Comparison of ENCODE assay signal across 8 cellular contexts in the genomic region with DNA sequence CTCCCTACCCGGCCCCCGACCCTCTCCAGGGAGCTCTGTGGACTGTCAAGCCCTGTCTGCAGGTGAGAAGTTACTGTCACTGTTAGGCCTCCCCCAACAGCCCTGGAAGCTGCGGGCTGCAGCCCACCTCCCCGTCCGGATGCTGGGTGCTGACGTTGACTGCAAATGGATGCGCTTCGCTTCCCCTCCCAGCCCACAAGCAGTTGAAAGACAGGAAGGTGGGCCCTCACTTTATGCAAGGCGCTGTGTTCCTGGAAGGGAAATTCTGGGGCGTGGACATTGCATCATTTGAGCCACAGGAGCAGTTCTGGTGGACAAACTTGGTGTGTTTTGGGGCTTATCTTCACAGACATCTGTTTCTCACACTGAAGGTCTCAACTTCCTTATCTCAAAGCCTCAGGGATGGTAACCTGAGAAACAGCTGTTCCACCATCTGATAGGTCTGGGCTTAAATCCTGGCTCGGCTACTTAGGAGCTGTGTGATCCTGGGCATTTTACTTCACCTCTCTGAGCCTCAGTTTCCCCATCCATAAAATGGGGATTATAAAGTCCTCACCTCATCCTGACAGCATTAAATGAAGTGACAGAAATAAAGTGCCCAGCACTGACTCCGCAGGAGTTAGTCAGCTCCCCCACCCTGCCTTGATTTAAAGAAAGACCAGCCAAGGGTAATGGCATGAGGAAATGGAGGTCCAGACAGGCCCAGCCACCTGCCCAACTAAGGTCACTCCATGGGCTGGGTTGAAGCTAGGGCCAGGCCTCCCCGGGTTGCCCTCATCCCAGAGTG. TPM values are rescaled to one million over a fixed set of nuclear protein-coding genes. Genes with fewer than 3 reads are reported as not detected.
DNase-seq lines count a peak whose midpoint lies in the region; ATAC-seq and TF ChIP-seq lines count a peak whose summit lies in the region.

No MANE protein-coding gene starts in this region.

- no peaks in the 10 kb centered on the region for H3K9me3 Mint-ChIP-seq in activated CD4-positive, alpha-beta T cell treated with anti-CD3 and anti-CD28 coated beads, Interleukin-2, amount 10 ng/mL, durations not matched to agents 7 days and 5 days
- H3K9me3 Mint-ChIP-seq in activated CD8-positive, alpha-beta memory T cell treated with anti-CD3 and anti-CD28 coated beads, Interleukin-2, amount 10 ng/mL, durations not matched to agents 7 days and 5 days (ENCODE audit: low read depth), result no peaks in the 10 kb centered on the region
- H3K9me3 Mint-ChIP-seq in naive B cell, result no peaks in the 10 kb centered on the region

- H3K27me3 Mint-ChIP-seq in activated CD4-positive, alpha-beta T cell treated with anti-CD3 and anti-CD28 coated beads, Interleukin-2, amount 10 ng/mL, durations not matched to agents 7 days and 5 days, result peaks cover 15% of the 10 kb centered on the region
- H3K27me3 Mint-ChIP-seq in activated CD8-positive, alpha-beta memory T cell treated with anti-CD3 and anti-CD28 coated beads, Interleukin-2, amount 10 ng/mL, durations not matched to agents 7 days and 5 days, result peaks cover 2% of the 10 kb centered on the region
- no peaks in the 10 kb centered on the region for H3K27me3 Mint-ChIP-seq in naive B cell

- peaks cover 31% of the 10 kb centered on the region for H3K4me1 Mint-ChIP-seq in activated CD4-positive, alpha-beta T cell treated with anti-CD3 and anti-CD28 coated beads, Interleukin-2, amount 10 ng/mL, durations not matched to agents 7 days and 5 days
- H3K4me1 Mint-ChIP-seq in activated CD8-positive, alpha-beta memory T cell treated with anti-CD3 and anti-CD28 coated beads, Interleukin-2, amount 10 ng/mL, durations not matched to agents 7 days and 5 days, result peaks cover 36% of the 10 kb centered on the region
- H3K4me1 Mint-ChIP-seq in naive B cell, result peaks cover 22 to 41% (median 28%) of the 10 kb centered on the region in 3 donors

- ATAC-seq in HG03175 (IDR thresholded peaks at IDR 0.05; ENCODE audit: unreplicated experiment) (peak; percentile 59), naive B cell (ENCODE audit: low read depth in 2 of 2) (peak; percentile 88 to 90)
- peak; percentile 83 for ATAC-seq in activated CD8-positive, alpha-beta memory T cell treated with anti-CD3 and anti-CD28 coated beads, Interleukin-2, amount 10 ng/mL, durations not matched to agents 7 days and 5 days

- no peaks in the 10 kb centered on the region for H3K36me3 Mint-ChIP-seq in activated CD4-positive, alpha-beta T cell treated with anti-CD3 and anti-CD28 coated beads, Interleukin-2, amount 10 ng/mL, durations not matched to agents 7 days and 5 days (ENCODE audit: low read depth)
- H3K36me3 Mint-ChIP-seq in activated CD8-positive, alpha-beta memory T cell treated with anti-CD3 and anti-CD28 coated beads, Interleukin-2, amount 10 ng/mL, durations not matched to agents 7 days and 5 days, result no peaks in the 10 kb centered on the region
- H3K36me3 Mint-ChIP-seq in naive B cell, result no peaks in the 10 kb centered on the region

- peak; percentile 60 for DNase-seq in activated CD4-positive, alpha-beta T cell treated with anti-CD3 and anti-CD28 coated beads, Interleukin-2, amount 10 ng/mL, durations not matched to agents 7 days and 5 days
- DNase-seq in activated CD4-positive, alpha-beta T cell treated with anti-CD3 and anti-CD28 coated beads for 1 hour, result no peak
- peak; percentile 82 for DNase-seq in activated CD8-positive, alpha-beta memory T cell treated with anti-CD3 and anti-CD28 coated beads, Interleukin-2, amount 10 ng/mL, durations not matched to agents 7 days and 5 days
- DNase-seq in naive B cell, result peak; percentile 79
- no peak for DNase-seq in HEK293T (ENCODE audit: extremely low spot score)
- DNase-seq in HPDE6-E6E7 (ENCODE audit: extremely low spot score), result no peak
- no peak for DNase-seq in NCI-H446 (lab: John Stamatoyannopoulos, UW)

- peak overlapping the region; percentile 14 for H3K4me3 Mint-ChIP-seq in activated CD4-positive, alpha-beta T cell treated with anti-CD3 and anti-CD28 coated beads, Interleukin-2, amount 10 ng/mL, durations not matched to agents 7 days and 5 days
- peak overlapping the region; percentile 33 for H3K4me3 Mint-ChIP-seq in activated CD8-positive, alpha-beta memory T cell treated with anti-CD3 and anti-CD28 coated beads, Interleukin-2, amount 10 ng/mL, durations not matched to agents 7 days and 5 days
- peak overlapping the region; percentile 43 to 87 (median 67) for H3K4me3 Mint-ChIP-seq in naive B cell

- POLR2A ChIA-PET in activated CD4-positive, alpha-beta T cell treated with anti-CD3 and anti-CD28 coated beads, Interleukin-2, amount 10 ng/mL, durations not matched to agents 7 days and 5 days (lab: Charles Lee), result no interaction called here
- POLR2A ChIA-PET in HEK293T (lab: Yijun Ruan, JAX), result interaction anchor here (0.9 kb wide), 1 partner anchor 45 kb away, joined by 5 read pairs; the partner anchor contains the start of gene KATNB1

- H3K27ac Mint-ChIP-seq in activated CD4-positive, alpha-beta T cell treated with anti-CD3 and anti-CD28 coated beads, Interleukin-2, amount 10 ng/mL, durations not matched to agents 7 days and 5 days, result peak overlapping the region; percentile 85
- H3K27ac Mint-ChIP-seq in activated CD8-positive, alpha-beta memory T cell treated with anti-CD3 and anti-CD28 coated beads, Interleukin-2, amount 10 ng/mL, durations not matched to agents 7 days and 5 days, result peak overlapping the region; percentile 88
- H3K27ac Mint-ChIP-seq in naive B cell, result peak overlapping the region; percentile 80 to 98 (median 96)

- CTCF ChIA-PET in activated CD4-positive, alpha-beta T cell treated with anti-CD3 and anti-CD28 coated beads, Interleukin-2, amount 10 ng/mL, durations not matched to agents 7 days and 5 days (lab: Charles Lee), result interaction anchor here (1.2 to 1.6 kb wide), 4 partner anchors 8 to 114 kb away, joined by 3 to 5 read pairs (median 4); no protein-coding TSS in a partner anchor
- CTCF ChIA-PET in activated CD8-positive, alpha-beta memory T cell treated with anti-CD3 and anti-CD28 coated beads, Interleukin-2, amount 10 ng/mL, durations not matched to agents 7 days and 5 days (lab: Charles Lee), result interaction anchor here (1.3 to 2.3 kb wide), 4 partner anchors 41 to 114 kb away, joined by 3 to 16 read pairs (median 4); no protein-coding TSS in a partner anchor
- CTCF ChIA-PET in HEK293T (lab: Yijun Ruan, JAX), result no interaction called here

TF ChIP-seq in HEK293T, 16 proteins besides CTCF, POLR2A, EP300 and RAD21:
- TF ChIP-seq L3MBTL2 (conservative IDR thresholded peaks at IDR 0.05), result no peak
- TF ChIP-seq ZNF384 (IDR thresholded peaks at IDR 0.05), result no peak
- TF ChIP-seq ELF4 (IDR thresholded peaks at IDR 0.05), result no peak
- no peak for TF ChIP-seq FOXA1 (IDR thresholded peaks at IDR 0.05)
- no peak for TF ChIP-seq BHLHE40 (IDR thresholded peaks at IDR 0.05; ENCODE audit: borderline replicate concordance)
- no peak for TF ChIP-seq HDGF (IDR thresholded peaks at IDR 0.05; ENCODE audit: borderline replicate concordance)
- TF ChIP-seq CTBP1 (IDR thresholded peaks at IDR 0.05; ENCODE audit: borderline replicate concordance), result no peak
- TF ChIP-seq TARDBP (IDR thresholded peaks at IDR 0.05), result no peak
- TF ChIP-seq LEF1 (IDR thresholded peaks at IDR 0.05; ENCODE audit: borderline replicate concordance), result no peak
- no peak for TF ChIP-seq FOXK2 (IDR thresholded peaks at IDR 0.05)

RNA-seq across cellular contexts. Expression of gene DRC7, which starts 4.6 kb away (rescaled TPM):
- total RNA-seq in activated CD4-positive, alpha-beta T cell treated with anti-CD3 and anti-CD28 coated beads, Interleukin-2, amount 10 ng/mL, durations not matched to agents 7 days and 5 days, result not detected
- total RNA-seq in activated CD8-positive, alpha-beta memory T cell treated with anti-CD3 and anti-CD28 coated beads, Interleukin-2, amount 10 ng/mL, durations not matched to agents 7 days and 5 days, result not detected
- not detected for polyA plus RNA-seq in naive B cell (ENCODE audit: low read depth in 6 of 6)

RNA-seq across cellular contexts. Expression of gene ADGRG3, which starts 21.9 kb away (rescaled TPM):
- not detected for total RNA-seq in activated CD4-positive, alpha-beta T cell treated with anti-CD3 and anti-CD28 coated beads, Interleukin-2, amount 10 ng/mL, durations not matched to agents 7 days and 5 days
- not detected for total RNA-seq in activated CD8-positive, alpha-beta memory T cell treated with anti-CD3 and anti-CD28 coated beads, Interleukin-2, amount 10 ng/mL, durations not matched to agents 7 days and 5 days
- under 1 TPM in 2 of 6 donors, not detected in 4; 0.11 to 0.55 TPM for polyA plus RNA-seq in naive B cell (ENCODE audit: low read depth in 6 of 6)

RNA-seq across cellular contexts. Expression of gene KATNB1, which starts 45.6 kb away (rescaled TPM):
- total RNA-seq in activated CD4-positive, alpha-beta T cell treated with anti-CD3 and anti-CD28 coated beads, Interleukin-2, amount 10 ng/mL, durations not matched to agents 7 days and 5 days, result 10 to 100 TPM; 23.1 to 31.7 TPM
- total RNA-seq in activated CD8-positive, alpha-beta memory T cell treated with anti-CD3 and anti-CD28 coated beads, Interleukin-2, amount 10 ng/mL, durations not matched to agents 7 days and 5 days, result 10 to 100 TPM; 41.6 to 43.9 TPM
- polyA plus RNA-seq in naive B cell (ENCODE audit: low read depth in 6 of 6), result 10 to 100 TPM in 3 of 6 donors, 1 to 10 TPM in 3; 6.1 to 27.2 (median 10.0) TPM

Comparison
In these comparisons a context has a peak if more than half of its experiments do, and no peak if none do; other contexts are left out.
1. DNase-seq: peak in activated CD4-positive, alpha-beta T cell treated with anti-CD3 and anti-CD28 coated beads, Interleukin-2, amount 10 ng/mL, durations not matched to agents 7 days and 5 days (single experiment), activated CD8-positive, alpha-beta memory T cell treated with anti-CD3 and anti-CD28 coated beads, Interleukin-2, amount 10 ng/mL, durations not matched to agents 7 days and 5 days (single experiment) and naive B cell (single experiment); none in activated CD4-positive, alpha-beta T cell treated with anti-CD3 and anti-CD28 coated beads for 1 hour (single experiment), HEK293T (single experiment), HPDE6-E6E7 (single experiment) and NCI-H446 (0 of 2).
2. H3K4me3 Mint-ChIP-seq: peak in every context shown above with its lines; median percentile 67 in naive B cell; 33 in activated CD8-positive, alpha-beta memory T cell treated with anti-CD3 and anti-CD28 coated beads, Interleukin-2, amount 10 ng/mL, durations not matched to agents 7 days and 5 days; 14 in activated CD4-positive, alpha-beta T cell treated with anti-CD3 and anti-CD28 coated beads, Interleukin-2, amount 10 ng/mL, durations not matched to agents 7 days and 5 days.
3. Peak in every context shown above with its lines, with median percentiles within 50 percentile points of each other: H3K27ac Mint-ChIP-seq and ATAC-seq.